Comparison of ENCODE assay signal across 9 cellular contexts in the genomic region with DNA sequence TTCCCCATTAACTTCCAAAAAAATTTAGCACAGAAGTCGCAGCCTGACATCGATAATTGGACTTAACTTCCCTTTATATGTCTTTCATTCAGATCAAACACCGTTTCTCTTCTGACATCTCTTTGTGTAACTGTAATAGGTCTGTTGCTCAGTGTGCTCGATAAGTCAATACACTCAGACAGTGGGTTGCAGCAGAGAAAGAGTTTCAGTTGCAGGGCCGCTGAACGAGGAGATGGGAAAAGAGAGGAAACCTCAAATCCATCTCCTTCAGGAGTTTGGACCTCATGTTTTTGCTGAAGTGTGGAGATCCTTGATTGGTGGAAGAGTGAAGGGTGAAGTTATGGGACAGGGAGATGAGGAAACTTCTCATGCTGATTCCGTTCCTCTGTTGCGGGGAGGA. TPM values are rescaled to one million over a fixed set of nuclear protein-coding genes. Genes with fewer than 3 reads are reported as not detected.
DNase-seq lines count a peak whose midpoint lies in the region; TF ChIP-seq lines count a peak whose summit lies in the region.
"Had no signal": no experiment of that assay in that cellular context is flagged by ENCODE, and none has a peak within 500 bp of the region (broad histone marks: within the 10 kb centered on the region; RNA-seq: fewer than 3 reads in every experiment).

No MANE protein-coding gene starts in this region.

- H3K27me3 ChIP-seq in PC-9 (ENCODE audit: insufficient read depth, low read depth) (no peaks in the 10 kb centered on the region), trophoblast cell (ENCODE audit: insufficient read depth, low read length) (no peaks in the 10 kb centered on the region)

- intact Hi-C loops in PC-9 (cut with micrococcal nuclease; ENCODE audit: unreplicated experiment), result no loop called here

- H3K79me1 ChIP-seq in trophoblast cell (ENCODE audit: low read length), result peaks cover 7% of the 10 kb centered on the region

- peaks cover 12% of the 10 kb centered on the region for H3K4me1 ChIP-seq in ES-I3 (ENCODE audit: insufficient read depth, low read length)
- H3K4me1 ChIP-seq in PC-9 (replicated peaks; ENCODE audit: insufficient read depth), result peaks cover 25% of the 10 kb centered on the region
- H3K4me1 ChIP-seq in trophoblast cell (ENCODE audit: control insufficient read depth in 1 of 2, insufficient read depth in 2 of 2, low read length in 2 of 2), result peaks cover 5 to 7% of the 10 kb centered on the region in 2 experiments

- H3K27ac ChIP-seq in PC-9 (peak overlapping the region; percentile 65; the same call in 1 of the 2 replicates), epithelial cell of prostate (peak overlapping the region; percentile 75), trophoblast cell (ENCODE audit: low read depth, low read length) (no peak overlapping the region)

- H3K9me2 ChIP-seq in PC-9 (ENCODE audit: insufficient read depth), result no peaks in the 10 kb centered on the region

- no CpG with 5 or more reads among the region's 8 CpGs for WGBS in trophoblast cell (ENCODE audit: extremely low coverage, insufficient coverage, insufficient read length)

- H3K23ac ChIP-seq in trophoblast cell (ENCODE audit: low read length), result no peak overlapping the region

- H2BK5ac ChIP-seq in trophoblast cell (ENCODE audit: low read depth, low read length, poor library complexity), result no peak overlapping the region

- no peak overlapping the region for H4K12ac ChIP-seq in trophoblast cell (ENCODE audit: low read depth, low read length)

- peaks cover 11% of the 10 kb centered on the region for H3F3A ChIP-seq in PC-9 (ENCODE audit: insufficient read depth, low read depth)

- H2AFZ ChIP-seq in PC-9 (no peak overlapping the region), trophoblast cell (ENCODE audit: insufficient read depth, low read length, poor library complexity) (no peak overlapping the region)

- no peak for TF ChIP-seq CTCF in PC-9 (conservative IDR thresholded peaks at IDR 0.05)

- H4K20me1 ChIP-seq in PC-9 (ENCODE audit: insufficient read depth), result peaks cover 10% of the 10 kb centered on the region

- peak overlapping the region; percentile 91 for H3K4me3 ChIP-seq in PC-9
- no peak overlapping the region for H3K4me3 ChIP-seq in trophoblast cell (ENCODE audit: low read depth, low read length)

- H2BK120ac ChIP-seq in trophoblast cell (ENCODE audit: insufficient read depth, low read length, poor library complexity), result no peak overlapping the region

- no peak overlapping the region for H4K91ac ChIP-seq in trophoblast cell (ENCODE audit: low read depth, low read length)

- H3K9me3 ChIP-seq in ES-I3 (ENCODE audit: control insufficient read depth, insufficient read depth, low read length), result no peaks in the 10 kb centered on the region
- H3K9me3 ChIP-seq in PC-9 (ENCODE audit: insufficient read depth, low read depth), result no peaks in the 10 kb centered on the region
- H3K9me3 ChIP-seq in trophoblast cell (ENCODE audit: insufficient read depth, low read depth, low read length), result no peaks in the 10 kb centered on the region

- BruUV-seq in PC-9 (replicated peaks; lab: Mats Ljungman, UMichigan), result TSS peak; percentile 38

- H3K79me2 ChIP-seq in PC-9 (ENCODE audit: low read depth), result peaks cover 70% of the 10 kb centered on the region
- peaks cover 7% of the 10 kb centered on the region for H3K79me2 ChIP-seq in trophoblast cell (ENCODE audit: control insufficient read depth, insufficient read depth, low read length, poor library complexity)

- DNase-seq in PC-9, result no peak
- DNase-seq in epithelial cell of prostate (ENCODE audit: low read depth, low spot score), result no peak
- DNase-seq in trophoblast cell, result no peak
- no peak for DNase-seq in activated CD4-positive, CD25-positive, alpha-beta regulatory T cell treated with anti-CD3 and anti-CD28 coated beads, Interleukin-2, amount 50 U/mL, for 72 hours
- DNase-seq in NCI-H1694 (lab: John Stamatoyannopoulos, UW), result no peak
- no peak for DNase-seq in COR-L47 (lab: John Stamatoyannopoulos, UW)
- DNase-seq in HEK293T (ENCODE audit: extremely low spot score), result no peak
- DNase-seq: NCI-H510A treated with DMSO at 0.1 percent for 48 hours had no signal

- H3K36me3 ChIP-seq in ES-I3 (ENCODE audit: insufficient read depth, low read length) (no peaks in the 10 kb centered on the region), PC-9 (ENCODE audit: low read depth) (no peaks in the 10 kb centered on the region), trophoblast cell (ENCODE audit: control insufficient read depth in 1 of 2, insufficient read depth in 2 of 2, low read length in 2 of 2) (no peaks in the 10 kb centered on the region)

- CTCF ChIA-PET in PC-9 (lab: Charles Lee), result interaction anchor here (0.8 kb wide), 1 partner anchor 72 kb away, joined by 3 read pairs; no protein-coding TSS in a partner anchor
- CTCF ChIA-PET in HEK293T (lab: Yijun Ruan, JAX), result interaction anchor here (1.0 kb wide), 1 partner anchor 9 kb away, joined by 3 read pairs; no protein-coding TSS in a partner anchor

- peak overlapping the region; percentile 87 for H3K4me2 ChIP-seq in PC-9
- H3K4me2 ChIP-seq in trophoblast cell (ENCODE audit: low read length), result peak overlapping the region; percentile 75

- H2BK12ac ChIP-seq in trophoblast cell (ENCODE audit: low read length), result no peak overlapping the region

- POLR2A ChIA-PET in PC-9 (lab: Charles Lee; ENCODE audit: unreplicated experiment), result interaction anchor here (0.6 kb wide), 1 partner anchor 388 kb away, joined by 6 read pairs; no protein-coding TSS in a partner anchor
- POLR2A ChIA-PET in HEK293T (lab: Yijun Ruan, JAX), result no interaction called here

- H3K4ac ChIP-seq in trophoblast cell (ENCODE audit: low read depth, low read length), result peak overlapping the region; percentile 67

- H4K8ac ChIP-seq in trophoblast cell (ENCODE audit: low read depth, low read length), result no peak overlapping the region

- H3K14ac ChIP-seq in trophoblast cell (ENCODE audit: low read length), result no peak overlapping the region

- peak overlapping the region; percentile 99; the same call in 1 of the 2 replicates for H3K9ac ChIP-seq in ES-I3 (ENCODE audit: low read depth, low read length)
- H3K9ac ChIP-seq in trophoblast cell (ENCODE audit: low read length), result no peak overlapping the region

- no peak overlapping the region for H2AK5ac ChIP-seq in trophoblast cell (ENCODE audit: low read length)

- no peak overlapping the region for H3K18ac ChIP-seq in trophoblast cell (ENCODE audit: low read length)

TF ChIP-seq in HEK293T, 16 proteins besides CTCF, POLR2A, EP300 and RAD21:
- TF ChIP-seq ZNF384 (IDR thresholded peaks at IDR 0.05), result no peak
- TF ChIP-seq FOXA1 (IDR thresholded peaks at IDR 0.05), result no peak
- TF ChIP-seq ARNT (IDR thresholded peaks at IDR 0.05), result no peak
- no peak for TF ChIP-seq SUZ12 (IDR thresholded peaks at IDR 0.05)
- TF ChIP-seq ELF4 (IDR thresholded peaks at IDR 0.05), result no peak
- no peak for TF ChIP-seq HDGF (IDR thresholded peaks at IDR 0.05; ENCODE audit: borderline replicate concordance)
- no peak for TF ChIP-seq NFRKB (IDR thresholded peaks at IDR 0.05)
- no peak for TF ChIP-seq TARDBP (IDR thresholded peaks at IDR 0.05)
- TF ChIP-seq FOXM1 (IDR thresholded peaks at IDR 0.05; ENCODE audit: borderline replicate concordance), result no peak

RNA-seq across cellular contexts. Expression of gene SAMM50, which starts 1.1 kb away (rescaled TPM):
- total RNA-seq in PC-9 (2021), result 72.2 and 73.9 TPM in 2 replicates
- polyA plus RNA-seq in trophoblast cell (2013), result 32.3 and 33.1 TPM in 2 replicates

RNA-seq across cellular contexts. Expression of gene PNPLA3, which starts 32.8 kb away (rescaled TPM):
- 22.2 and 26.8 TPM in 2 replicates for total RNA-seq in PC-9 (2021)
- 6.9 and 7.6 TPM in 2 replicates for polyA plus RNA-seq in trophoblast cell (2013)
